ENCODE assay signal across 1 cellular context in the genomic region with DNA sequence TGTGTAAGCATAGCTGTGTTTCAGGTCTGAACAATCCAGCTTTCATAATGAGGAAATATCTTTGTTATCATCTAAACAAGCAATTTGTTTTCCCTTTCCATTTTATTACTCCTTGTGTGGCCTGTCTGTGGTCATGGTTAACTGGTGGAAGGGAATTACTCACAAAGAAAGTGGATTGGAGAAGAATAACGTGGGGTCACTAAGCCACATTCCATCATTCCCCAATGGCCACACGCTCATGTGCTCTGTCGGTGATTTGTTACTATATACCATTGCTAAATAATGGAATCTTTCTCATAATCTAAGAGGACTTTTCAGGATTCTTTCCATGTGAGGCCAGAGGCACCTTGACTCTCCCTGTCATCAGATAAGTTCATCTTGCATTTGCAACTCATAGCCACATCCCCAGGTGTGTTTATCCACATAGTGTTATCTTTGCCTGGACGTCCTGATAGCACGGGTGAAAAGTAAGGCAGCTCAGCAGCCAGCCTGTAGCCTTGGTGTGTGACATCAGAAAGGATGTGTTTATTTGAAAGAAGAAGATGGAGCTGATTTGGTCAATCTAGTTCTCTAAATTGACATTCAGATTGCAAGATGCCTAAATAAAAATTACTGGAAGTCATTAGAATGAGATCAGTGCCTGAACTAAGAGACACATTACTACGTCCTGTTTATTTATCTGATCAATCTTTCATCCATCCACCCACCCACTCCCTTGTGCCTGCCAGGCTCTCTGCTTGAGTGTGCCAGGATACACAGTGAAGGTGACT.
TF ChIP-seq lines count a peak whose summit lies in the region.

No MANE protein-coding gene starts in this region.

TF ChIP-seq in K562, 482 proteins besides CTCF, POLR2A, EP300 and RAD21 (continued from another document):
- TF ChIP-seq, protein P1, sequence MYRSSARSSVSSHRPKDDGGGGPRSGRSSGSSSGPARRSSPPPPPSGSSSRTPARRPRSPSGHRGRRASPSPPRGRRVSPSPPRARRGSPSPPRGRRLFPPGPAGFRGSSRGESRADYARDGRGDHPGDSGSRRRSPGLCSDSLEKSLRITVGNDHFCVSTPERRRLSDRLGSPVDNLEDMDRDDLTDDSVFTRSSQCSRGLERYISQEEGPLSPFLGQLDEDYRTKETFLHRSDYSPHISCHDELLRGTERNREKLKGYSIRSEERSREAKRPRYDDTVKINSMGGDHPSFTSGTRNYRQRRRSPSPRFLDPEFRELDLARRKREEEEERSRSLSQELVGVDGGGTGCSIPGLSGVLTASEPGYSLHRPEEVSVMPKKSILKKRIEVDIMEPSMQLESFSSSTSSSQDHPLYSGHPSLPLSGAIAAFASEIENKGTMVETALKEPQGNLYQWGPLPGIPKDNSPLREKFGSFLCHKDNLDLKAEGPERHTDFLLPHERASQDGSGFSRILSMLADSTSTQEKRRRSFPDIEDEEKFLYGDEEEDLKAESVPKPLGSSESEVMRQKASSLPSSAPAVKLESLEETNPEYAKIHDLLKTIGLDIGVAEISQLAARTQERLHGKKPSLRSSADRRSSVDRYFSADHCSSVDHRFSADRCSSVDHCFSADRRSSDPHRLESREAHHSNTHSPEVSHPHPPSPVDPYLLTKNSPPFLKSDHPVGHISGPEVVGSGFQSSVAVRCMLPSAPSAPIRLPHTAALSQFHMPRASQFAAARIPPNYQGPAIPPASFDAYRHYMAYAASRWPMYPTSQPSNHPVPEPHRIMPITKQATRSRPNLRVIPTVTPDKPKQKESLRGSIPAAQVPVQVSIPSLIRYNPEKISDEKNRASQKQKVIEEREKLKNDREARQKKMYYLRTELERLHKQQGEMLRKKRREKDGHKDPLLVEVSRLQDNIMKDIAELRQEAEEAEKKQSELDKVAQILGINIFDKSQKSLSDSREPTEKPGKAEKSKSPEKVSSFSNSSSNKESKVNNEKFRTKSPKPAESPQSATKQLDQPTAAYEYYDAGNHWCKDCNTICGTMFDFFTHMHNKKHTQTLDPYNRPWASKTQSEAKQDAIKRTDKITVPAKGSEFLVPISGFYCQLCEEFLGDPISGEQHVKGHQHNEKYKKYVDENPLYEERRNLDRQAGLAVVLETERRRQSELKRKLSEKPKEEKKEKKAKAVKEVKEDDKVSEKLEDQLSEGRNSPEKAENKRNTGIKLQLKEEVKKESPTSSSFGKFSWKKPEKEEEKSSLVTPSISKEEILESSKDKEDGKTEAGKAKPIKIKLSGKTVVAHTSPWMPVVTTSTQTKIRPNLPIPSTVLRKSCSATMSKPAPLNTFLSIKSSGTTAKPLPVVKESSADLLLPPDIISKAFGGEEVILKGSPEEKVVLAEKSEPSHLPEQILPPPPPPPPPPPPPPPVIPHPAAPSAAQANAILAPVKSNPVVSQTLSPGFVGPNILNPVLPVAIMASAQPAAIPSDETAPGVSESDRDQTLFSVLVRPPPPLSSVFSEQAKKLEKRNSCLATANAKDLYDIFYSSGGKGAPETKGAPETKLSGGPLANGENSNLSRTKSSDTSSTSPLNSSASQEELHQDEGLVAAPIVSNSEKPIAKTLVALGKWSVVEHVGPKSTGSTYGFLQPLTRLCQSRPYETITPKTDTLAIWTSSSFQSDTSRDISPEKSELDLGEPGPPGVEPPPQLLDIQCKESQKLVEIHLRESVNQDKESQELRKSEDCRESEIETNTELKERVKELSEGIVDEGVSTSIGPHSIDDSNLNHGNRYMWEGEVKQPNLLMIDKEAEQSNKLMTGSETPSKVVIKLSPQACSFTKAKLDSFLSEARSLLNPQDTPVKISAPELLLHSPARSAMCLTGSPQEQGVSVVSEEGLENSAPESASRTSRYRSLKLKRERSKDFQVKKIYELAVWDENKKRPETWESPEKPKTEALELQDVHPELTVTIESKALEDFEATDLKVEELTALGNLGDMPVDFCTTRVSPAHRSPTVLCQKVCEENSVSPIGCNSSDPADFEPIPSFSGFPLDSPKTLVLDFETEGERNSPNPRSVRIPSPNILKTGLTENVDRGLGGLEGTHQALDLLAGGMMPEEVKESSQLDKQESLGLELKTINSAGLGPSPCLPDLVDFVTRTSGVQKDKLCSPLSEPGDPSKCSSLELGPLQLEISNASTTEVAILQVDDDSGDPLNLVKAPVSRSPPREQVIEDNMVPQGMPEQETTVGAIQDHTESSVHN (IDR thresholded peaks at IDR 0.05; ENCODE audit: borderline replicate concordance in 1 of 2, low read depth in 1 of 2) = no peak
- TF ChIP-seq PML (IDR thresholded peaks at IDR 0.05; ENCODE audit: low read length) = no peak; the same call in 1 of the 2 replicates
- TF ChIP-seq, protein P2, sequence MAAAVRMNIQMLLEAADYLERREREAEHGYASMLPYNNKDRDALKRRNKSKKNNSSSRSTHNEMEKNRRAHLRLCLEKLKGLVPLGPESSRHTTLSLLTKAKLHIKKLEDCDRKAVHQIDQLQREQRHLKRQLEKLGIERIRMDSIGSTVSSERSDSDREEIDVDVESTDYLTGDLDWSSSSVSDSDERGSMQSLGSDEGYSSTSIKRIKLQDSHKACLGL (CRISPR knock-in tag; IDR thresholded peaks at IDR 0.05; ENCODE audit: borderline replicate concordance, poor library complexity, severe bottlenecking) = no peak
- no peak for TF ChIP-seq ZNF263 (CRISPR knock-in tag; IDR thresholded peaks at IDR 0.05; ENCODE audit: borderline replicate concordance)
- TF ChIP-seq EGR1 (conservative IDR thresholded peaks at IDR 0.05) = no peak
- TF ChIP-seq CREM (IDR thresholded peaks at IDR 0.05; ENCODE audit: low read depth) = peak; percentile 55
- peak; percentile 40 for TF ChIP-seq ZBTB17 (CRISPR knock-in tag; IDR thresholded peaks at IDR 0.05)
- TF ChIP-seq TAF7 (tag; IDR thresholded peaks at IDR 0.05) = no peak
- peak; percentile 75 for TF ChIP-seq TCF3 (CRISPR knock-in tag; IDR thresholded peaks at IDR 0.05)
- no peak for TF ChIP-seq TARDBP (IDR thresholded peaks at IDR 0.05)
- peak; percentile 81 for TF ChIP-seq CBFA2T3 (IDR thresholded peaks at IDR 0.05)
- TF ChIP-seq GTF2E2 (tag; IDR thresholded peaks at IDR 0.05) = no peak
- TF ChIP-seq, protein P3, sequence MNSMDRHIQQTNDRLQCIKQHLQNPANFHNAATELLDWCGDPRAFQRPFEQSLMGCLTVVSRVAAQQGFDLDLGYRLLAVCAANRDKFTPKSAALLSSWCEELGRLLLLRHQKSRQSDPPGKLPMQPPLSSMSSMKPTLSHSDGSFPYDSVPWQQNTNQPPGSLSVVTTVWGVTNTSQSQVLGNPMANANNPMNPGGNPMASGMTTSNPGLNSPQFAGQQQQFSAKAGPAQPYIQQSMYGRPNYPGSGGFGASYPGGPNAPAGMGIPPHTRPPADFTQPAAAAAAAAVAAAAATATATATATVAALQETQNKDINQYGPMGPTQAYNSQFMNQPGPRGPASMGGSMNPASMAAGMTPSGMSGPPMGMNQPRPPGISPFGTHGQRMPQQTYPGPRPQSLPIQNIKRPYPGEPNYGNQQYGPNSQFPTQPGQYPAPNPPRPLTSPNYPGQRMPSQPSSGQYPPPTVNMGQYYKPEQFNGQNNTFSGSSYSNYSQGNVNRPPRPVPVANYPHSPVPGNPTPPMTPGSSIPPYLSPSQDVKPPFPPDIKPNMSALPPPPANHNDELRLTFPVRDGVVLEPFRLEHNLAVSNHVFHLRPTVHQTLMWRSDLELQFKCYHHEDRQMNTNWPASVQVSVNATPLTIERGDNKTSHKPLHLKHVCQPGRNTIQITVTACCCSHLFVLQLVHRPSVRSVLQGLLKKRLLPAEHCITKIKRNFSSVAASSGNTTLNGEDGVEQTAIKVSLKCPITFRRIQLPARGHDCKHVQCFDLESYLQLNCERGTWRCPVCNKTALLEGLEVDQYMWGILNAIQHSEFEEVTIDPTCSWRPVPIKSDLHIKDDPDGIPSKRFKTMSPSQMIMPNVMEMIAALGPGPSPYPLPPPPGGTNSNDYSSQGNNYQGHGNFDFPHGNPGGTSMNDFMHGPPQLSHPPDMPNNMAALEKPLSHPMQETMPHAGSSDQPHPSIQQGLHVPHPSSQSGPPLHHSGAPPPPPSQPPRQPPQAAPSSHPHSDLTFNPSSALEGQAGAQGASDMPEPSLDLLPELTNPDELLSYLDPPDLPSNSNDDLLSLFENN (IDR thresholded peaks at IDR 0.05; ENCODE audit: low read depth in 2 of 2, low read length in 2 of 2) = no peak
- no peak for TF ChIP-seq TAF15 (IDR thresholded peaks at IDR 0.05; ENCODE audit: low read depth, low read length)
- TF ChIP-seq, protein P4, sequence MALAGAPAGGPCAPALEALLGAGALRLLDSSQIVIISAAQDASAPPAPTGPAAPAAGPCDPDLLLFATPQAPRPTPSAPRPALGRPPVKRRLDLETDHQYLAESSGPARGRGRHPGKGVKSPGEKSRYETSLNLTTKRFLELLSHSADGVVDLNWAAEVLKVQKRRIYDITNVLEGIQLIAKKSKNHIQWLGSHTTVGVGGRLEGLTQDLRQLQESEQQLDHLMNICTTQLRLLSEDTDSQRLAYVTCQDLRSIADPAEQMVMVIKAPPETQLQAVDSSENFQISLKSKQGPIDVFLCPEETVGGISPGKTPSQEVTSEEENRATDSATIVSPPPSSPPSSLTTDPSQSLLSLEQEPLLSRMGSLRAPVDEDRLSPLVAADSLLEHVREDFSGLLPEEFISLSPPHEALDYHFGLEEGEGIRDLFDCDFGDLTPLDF (CRISPR knock-in tag; IDR thresholded peaks at IDR 0.05) = no peak
- TF ChIP-seq IFI16 (CRISPR knock-in tag; IDR thresholded peaks at IDR 0.05) = no peak
- no peak for TF ChIP-seq ETV1 (tag; conservative IDR thresholded peaks at IDR 0.05; ENCODE audit: low read depth)
- peak; percentile 61; the same call in 1 of the 2 replicates for TF ChIP-seq POLR2AphosphoS5 (IDR thresholded peaks at IDR 0.05; ENCODE audit: control insufficient read depth, insufficient read depth, low read depth, low read length)
- no peak for TF ChIP-seq ZSCAN32 (CRISPR knock-in tag; IDR thresholded peaks at IDR 0.05)
- TF ChIP-seq KDM1A (IDR thresholded peaks at IDR 0.05) = peak in 1 of 2 experiments; percentile 7; a peak in 1 of 4 replicates
- TF ChIP-seq FOXM1 (IDR thresholded peaks at IDR 0.05; ENCODE audit: low read depth) = peak; percentile 58; the same call in 1 of the 2 replicates
- TF ChIP-seq FOXM1 (CRISPR knock-in tag; IDR thresholded peaks at IDR 0.05; ENCODE audit: low read depth) = no peak
- TF ChIP-seq ZNF217 (CRISPR knock-in tag; IDR thresholded peaks at IDR 0.05) = no peak
- TF ChIP-seq KDM2B (CRISPR knock-in tag; IDR thresholded peaks at IDR 0.05) = no peak
- peak; percentile 65; the same call in 1 of the 2 replicates for TF ChIP-seq KLF16 (IDR thresholded peaks at IDR 0.05)
